ENCODE assay signal across 1 cellular context in the genomic region with DNA sequence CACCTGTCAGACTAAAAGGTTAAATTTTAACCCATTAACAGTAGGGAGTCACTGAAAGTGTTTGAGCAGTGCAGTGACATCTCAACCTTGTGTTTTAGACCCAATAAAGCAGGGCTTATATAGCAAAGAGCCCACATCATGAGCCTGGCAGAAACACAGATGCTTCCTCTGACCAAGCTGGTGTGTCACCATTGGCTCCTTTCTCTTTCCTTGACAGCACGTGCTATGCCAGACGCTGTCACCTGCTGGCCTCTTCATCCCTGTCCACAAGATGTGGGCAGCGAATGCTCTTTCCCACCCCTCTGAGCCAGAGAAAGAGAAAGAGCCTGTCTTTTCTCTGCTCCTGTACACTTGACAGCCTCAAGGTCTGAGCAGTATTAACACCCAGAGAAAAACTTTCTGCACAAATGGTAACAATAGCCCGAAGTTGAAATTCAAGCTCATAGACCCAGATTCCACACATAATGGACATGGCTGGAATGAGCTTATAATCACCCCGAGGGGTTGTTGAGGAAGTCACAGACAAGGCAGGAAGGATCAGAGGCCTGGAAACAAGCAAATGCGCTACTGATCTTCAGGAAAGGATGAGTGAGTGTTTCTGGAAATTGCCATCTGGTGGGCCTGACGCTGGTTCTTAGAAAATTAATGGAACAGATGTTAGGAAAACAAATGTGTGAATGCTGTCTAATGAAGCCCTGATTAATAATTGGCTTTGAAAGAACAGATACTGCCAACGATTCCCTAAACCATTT.
TF ChIP-seq lines count a peak whose summit lies in the region.

No MANE protein-coding gene starts in this region.

TF ChIP-seq in GM23338, 12 proteins besides CTCF, POLR2A, EP300 and RAD21 (continued from another document):
- TF ChIP-seq, protein P1, sequence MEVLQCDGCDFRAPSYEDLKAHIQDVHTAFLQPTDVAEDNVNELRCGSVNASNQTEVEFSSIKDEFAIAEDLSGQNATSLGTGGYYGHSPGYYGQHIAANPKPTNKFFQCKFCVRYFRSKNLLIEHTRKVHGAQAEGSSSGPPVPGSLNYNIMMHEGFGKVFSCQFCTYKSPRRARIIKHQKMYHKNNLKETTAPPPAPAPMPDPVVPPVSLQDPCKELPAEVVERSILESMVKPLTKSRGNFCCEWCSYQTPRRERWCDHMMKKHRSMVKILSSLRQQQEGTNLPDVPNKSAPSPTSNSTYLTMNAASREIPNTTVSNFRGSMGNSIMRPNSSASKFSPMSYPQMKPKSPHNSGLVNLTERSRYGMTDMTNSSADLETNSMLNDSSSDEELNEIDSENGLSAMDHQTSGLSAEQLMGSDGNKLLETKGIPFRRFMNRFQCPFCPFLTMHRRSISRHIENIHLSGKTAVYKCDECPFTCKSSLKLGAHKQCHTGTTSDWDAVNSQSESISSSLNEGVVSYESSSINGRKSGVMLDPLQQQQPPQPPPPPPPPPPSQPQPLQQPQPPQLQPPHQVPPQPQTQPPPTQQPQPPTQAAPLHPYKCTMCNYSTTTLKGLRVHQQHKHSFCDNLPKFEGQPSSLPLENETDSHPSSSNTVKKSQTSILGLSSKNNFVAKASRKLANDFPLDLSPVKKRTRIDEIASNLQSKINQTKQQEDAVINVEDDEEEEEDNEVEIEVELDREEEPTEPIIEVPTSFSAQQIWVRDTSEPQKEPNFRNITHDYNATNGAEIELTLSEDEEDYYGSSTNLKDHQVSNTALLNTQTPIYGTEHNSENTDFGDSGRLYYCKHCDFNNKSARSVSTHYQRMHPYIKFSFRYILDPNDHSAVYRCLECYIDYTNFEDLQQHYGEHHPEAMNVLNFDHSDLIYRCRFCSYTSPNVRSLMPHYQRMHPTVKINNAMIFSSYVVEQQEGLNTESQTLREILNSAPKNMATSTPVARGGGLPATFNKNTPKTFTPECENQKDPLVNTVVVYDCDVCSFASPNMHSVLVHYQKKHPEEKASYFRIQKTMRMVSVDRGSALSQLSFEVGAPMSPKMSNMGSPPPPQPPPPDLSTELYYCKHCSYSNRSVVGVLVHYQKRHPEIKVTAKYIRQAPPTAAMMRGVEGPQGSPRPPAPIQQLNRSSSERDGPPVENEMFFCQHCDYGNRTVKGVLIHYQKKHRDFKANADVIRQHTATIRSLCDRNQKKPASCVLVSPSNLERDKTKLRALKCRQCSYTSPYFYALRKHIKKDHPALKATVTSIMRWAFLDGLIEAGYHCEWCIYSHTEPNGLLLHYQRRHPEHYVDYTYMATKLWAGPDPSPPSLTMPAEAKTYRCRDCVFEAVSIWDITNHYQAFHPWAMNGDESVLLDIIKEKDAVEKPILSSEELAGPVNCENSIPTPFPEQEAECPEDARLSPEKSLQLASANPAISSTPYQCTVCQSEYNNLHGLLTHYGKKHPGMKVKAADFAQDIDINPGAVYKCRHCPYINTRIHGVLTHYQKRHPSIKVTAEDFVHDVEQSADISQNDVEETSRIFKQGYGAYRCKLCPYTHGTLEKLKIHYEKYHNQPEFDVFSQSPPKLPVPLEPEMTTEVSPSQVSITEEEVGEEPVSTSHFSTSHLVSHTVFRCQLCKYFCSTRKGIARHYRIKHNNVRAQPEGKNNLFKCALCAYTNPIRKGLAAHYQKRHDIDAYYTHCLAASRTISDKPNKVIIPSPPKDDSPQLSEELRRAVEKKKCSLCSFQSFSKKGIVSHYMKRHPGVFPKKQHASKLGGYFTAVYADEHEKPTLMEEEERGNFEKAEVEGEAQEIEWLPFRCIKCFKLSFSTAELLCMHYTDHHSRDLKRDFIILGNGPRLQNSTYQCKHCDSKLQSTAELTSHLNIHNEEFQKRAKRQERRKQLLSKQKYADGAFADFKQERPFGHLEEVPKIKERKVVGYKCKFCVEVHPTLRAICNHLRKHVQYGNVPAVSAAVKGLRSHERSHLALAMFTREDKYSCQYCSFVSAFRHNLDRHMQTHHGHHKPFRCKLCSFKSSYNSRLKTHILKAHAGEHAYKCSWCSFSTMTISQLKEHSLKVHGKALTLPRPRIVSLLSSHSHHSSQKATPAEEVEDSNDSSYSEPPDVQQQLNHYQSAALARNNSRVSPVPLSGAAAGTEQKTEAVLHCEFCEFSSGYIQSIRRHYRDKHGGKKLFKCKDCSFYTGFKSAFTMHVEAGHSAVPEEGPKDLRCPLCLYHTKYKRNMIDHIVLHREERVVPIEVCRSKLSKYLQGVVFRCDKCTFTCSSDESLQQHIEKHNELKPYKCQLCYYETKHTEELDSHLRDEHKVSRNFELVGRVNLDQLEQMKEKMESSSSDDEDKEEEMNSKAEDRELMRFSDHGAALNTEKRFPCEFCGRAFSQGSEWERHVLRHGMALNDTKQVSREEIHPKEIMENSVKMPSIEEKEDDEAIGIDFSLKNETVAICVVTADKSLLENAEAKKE (CRISPR knock-in tag; IDR thresholded peaks at IDR 0.05), result no peak
- no peak for TF ChIP-seq EZH2 (IDR thresholded peaks at IDR 0.05; ENCODE audit: low read depth, unreplicated experiment)
- no peak for TF ChIP-seq NANOG (IDR thresholded peaks at IDR 0.05; ENCODE audit: borderline replicate concordance)
- no peak for TF ChIP-seq REST (IDR thresholded peaks at IDR 0.05; ENCODE audit: unreplicated experiment)
- no peak for TF ChIP-seq STAT1 (IDR thresholded peaks at IDR 0.05; ENCODE audit: unreplicated experiment)
- no peak for TF ChIP-seq ZNF114 (CRISPR knock-in tag; IDR thresholded peaks at IDR 0.05)
- TF ChIP-seq CREB1 (CRISPR knock-in tag; IDR thresholded peaks at IDR 0.05; ENCODE audit: low read depth), result no peak
